In genomic region chr21:36134820-36135390, GRCh38 we compare ENCODE assay signal across 1 cellular context.
TF ChIP-seq lines count a peak whose summit lies in the region.

CBR3 (plus strand) TSS chr21:36135079; CDS start chr21:36135193, 114 bp downstream.

TF ChIP-seq in Ishikawa, 13 proteins besides CTCF, POLR2A, EP300 and RAD21 (continued from another document):
- TF ChIP-seq NFIC (IDR thresholded peaks at IDR 0.05): 0 out of 2 replicates have a peak, but pooled peaks have one; percentile 47
- TF ChIP-seq CREB1 (IDR thresholded peaks at IDR 0.05; ENCODE audit: low read depth): no peak
- TF ChIP-seq USF1 (IDR thresholded peaks at IDR 0.05): no peak
- TF ChIP-seq MAX (IDR thresholded peaks at IDR 0.05): peak; percentile 85
